In genomic region chr17:83204230-83204725, GRCh38 we compare ENCODE assay signal across 11 cellular contexts.
DNase-seq lines count a peak whose midpoint lies in the region; ATAC-seq, FAIRE-seq and TF ChIP-seq lines count a peak whose summit lies in the region.
"Had no signal": no experiment of that assay in that cellular context is flagged by ENCODE, and none has a peak within 500 bp of the region (broad histone marks: within the 10 kb centered on the region; RNA-seq: fewer than 3 reads in every experiment).

No MANE protein-coding gene starts in this region.

- H3K36me3 ChIP-seq in sigmoid colon, result no peaks in the 10 kb centered on the region

- peaks cover 15% of the 10 kb centered on the region for H3K9me3 Mint-ChIP-seq in endothelial cell (ENCODE audit: unreplicated experiment)

- peak overlapping the region; percentile 68 for H3K4me3 Mint-ChIP-seq in endothelial cell (ENCODE audit: unreplicated experiment)
- H3K4me3 Mint-ChIP-seq: nephron had no signal

- TF ChIP-seq CTCF in AG10803 (conservative IDR thresholded peaks at IDR 0.05; ENCODE audit: low read length), result no peak
- TF ChIP-seq CTCF in endothelial cell (IDR thresholded peaks at IDR 0.05; ENCODE audit: unreplicated experiment), result no peak
- TF ChIP-seq CTCF in sigmoid colon (IDR thresholded peaks at IDR 0.05), result no peak

- H3K27ac Mint-ChIP-seq in endothelial cell (ENCODE audit: unreplicated experiment), result peak overlapping the region; percentile 26
- H3K27ac Mint-ChIP-seq: nephron had no signal

- FAIRE-seq in GM12891 (lab: Jason Lieb, UNC), result peak; percentile 58

- no peaks in the 10 kb centered on the region for H3K4me1 Mint-ChIP-seq in endothelial cell (ENCODE audit: unreplicated experiment)

- peak overlapping the region; percentile 62 to 74 (median 68) for H3K27ac ChIP-seq in sigmoid colon

- no peak overlapping the region for H3K4me3 ChIP-seq in AG10803 (ENCODE audit: low read length)
- no peak overlapping the region for H3K4me3 ChIP-seq in sigmoid colon

- WGBS in sigmoid colon, 2 donors, result 82 to 87% methylated on average over 8 of the region's 9 CpGs

- peaks cover 0 to 8% (median 0%) of the 10 kb centered on the region in 4 donors for H3K4me1 ChIP-seq in sigmoid colon

- no peak for ATAC-seq in sciatic nerve

- intact Hi-C loops in sigmoid colon (cut with DNase I), result no loop called here
- intact Hi-C loops in sciatic nerve (cut with DNase I), result no loop called here

- H3K27me3 Mint-ChIP-seq in endothelial cell (ENCODE audit: unreplicated experiment), result peaks cover 13% of the 10 kb centered on the region

- no peaks in the 10 kb centered on the region for H3K9me3 ChIP-seq in sigmoid colon

- peaks cover 12% of the 10 kb centered on the region for H3K36me3 Mint-ChIP-seq in endothelial cell (ENCODE audit: low read depth, unreplicated experiment)

- peak; percentile 42 for DNase-seq in AG10803 (ENCODE audit: low read depth)
- no peak for DNase-seq in GM12891 (ENCODE audit: insufficient read length, low spot score)
- DNase-seq in endothelial cell (ENCODE audit: low spot score), result no peak
- DNase-seq in sigmoid colon, result no peak
- DNase-seq in sciatic nerve (ENCODE audit: low spot score), result no peak
- DNase-seq in NCI-H2029 (lab: John Stamatoyannopoulos, UW), result no peak
- no peak for DNase-seq in GDM1 (lab: John Stamatoyannopoulos, UW)
- DNase-seq in SHP77 treated with DMSO at 0.1 percent for 48 hours (lab: John Stamatoyannopoulos, UW), result no peak
- DNase-seq: activated effector memory CD4-positive, alpha-beta T cell treated with anti-CD3 and anti-CD28 coated beads, Interleukin-2, amount 50 U/mL, for 16 hours; stimulated activated CD4-positive, alpha-beta T cell treated with anti-CD3 and anti-CD28 coated beads, Interleukin-12 subunit alpha, Interleukin-12 subunit beta, amount 100 ng/mL, for 4 hours had no signal

- TF ChIP-seq POLR2A in GM12891 (IDR thresholded peaks at IDR 0.05; ENCODE audit: low read depth, low read length) (no peak), sigmoid colon (IDR thresholded peaks at IDR 0.05) (no peak)

- no peak for TF ChIP-seq EP300 in sigmoid colon (IDR thresholded peaks at IDR 0.05)

- no peaks in the 10 kb centered on the region for H3K27me3 ChIP-seq in sigmoid colon

TF ChIP-seq in GM12891, 5 proteins besides CTCF, POLR2A, EP300 and RAD21:
- TF ChIP-seq TAF1 (IDR thresholded peaks at IDR 0.05; ENCODE audit: low read depth, low read length) (no peak), SPI1 (IDR thresholded peaks at IDR 0.05; ENCODE audit: low read depth, low read length) (no peak), PAX5 (IDR thresholded peaks at IDR 0.05; ENCODE audit: insufficient read depth, low read length, severe bottlenecking) (no peak), POU2F2 (IDR thresholded peaks at IDR 0.05; ENCODE audit: low read depth, low read length) (no peak), POLR2AphosphoS5 (IDR thresholded peaks at IDR 0.05; ENCODE audit: low read depth, low read length) (no peak)
